Comparison of ENCODE assay signal across 19 cellular contexts in the genomic region with DNA sequence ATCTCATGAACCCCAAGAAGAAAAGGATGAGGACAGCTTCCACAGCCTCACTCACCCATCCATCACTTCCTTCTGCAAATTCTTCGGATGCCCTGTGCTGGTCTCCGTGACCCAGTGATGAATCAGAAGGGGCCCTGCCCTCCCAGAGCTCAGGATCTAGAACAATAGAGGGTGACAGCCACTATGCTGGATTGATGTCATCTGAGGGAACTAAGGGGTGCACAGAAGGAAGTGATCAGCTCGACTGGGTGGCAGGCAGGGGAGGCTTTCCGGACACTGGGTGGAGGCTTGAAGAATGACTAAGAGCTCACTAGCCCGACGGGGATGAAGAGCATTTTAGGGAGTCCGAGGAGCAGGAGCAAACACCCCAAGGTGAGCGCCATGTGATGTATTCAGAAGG. TPM values are rescaled to one million over a fixed set of nuclear protein-coding genes. Genes with fewer than 3 reads are reported as not detected.
DNase-seq lines count a peak whose midpoint lies in the region; FAIRE-seq and TF ChIP-seq lines count a peak whose summit lies in the region.
"Had no signal": no experiment of that assay in that cellular context is flagged by ENCODE, and none has a peak within 500 bp of the region (broad histone marks: within the 10 kb centered on the region; RNA-seq: fewer than 3 reads in every experiment).

No MANE protein-coding gene starts in this region.

- peak overlapping the region; percentile 77 for H3K27ac Mint-ChIP-seq in mesothelial cell of epicardium
- H3K27ac Mint-ChIP-seq: IgD-negative memory B cell had no signal

- H3K4me3 ChIP-seq in bronchial epithelial cell (ENCODE audit: low read depth, low read length) (no peak overlapping the region), H7 (ENCODE audit: insufficient read depth, low read depth, low read length) (no peak overlapping the region)
- H3K4me3 ChIP-seq: coronary artery, gastroesophageal sphincter, sigmoid colon had no signal

- H3K4me1 Mint-ChIP-seq in mesothelial cell of epicardium: peaks cover 23% of the 10 kb centered on the region

- no peaks in the 10 kb centered on the region for H3K36me3 Mint-ChIP-seq in mesothelial cell of epicardium
- H3K36me3 Mint-ChIP-seq: activated naive CD4-positive, alpha-beta T cell treated with anti-CD3 and anti-CD28 coated beads, Interleukin-2, amount 50 U/mL, for 72 hours; IgD-negative memory B cell had no signal

- no peak for TF ChIP-seq EP300 in Ishikawa (IDR thresholded peaks at IDR 0.05; ENCODE audit: borderline replicate concordance)

- no peaks in the 10 kb centered on the region for H3K27me3 ChIP-seq in bronchial epithelial cell (ENCODE audit: control insufficient read depth, insufficient read depth, low read length)
- no peaks in the 10 kb centered on the region for H3K27me3 ChIP-seq in H7 (ENCODE audit: control insufficient read depth, insufficient read depth, low read length)

- DNase-seq in bronchial epithelial cell (ENCODE audit: low read depth) (peak; percentile 61), mesothelial cell of epicardium (ENCODE audit: low spot score in 2 of 2, unreplicated experiment in 2 of 2) (no peak), KG1 (lab: John Stamatoyannopoulos, UW) (no peak), cortex of kidney (lab: John Stamatoyannopoulos, UW) (no peak), H7 (no peak), NCI-H1694 treated with DMSO at 0.1 percent for 48 hours (lab: John Stamatoyannopoulos, UW) (no peak)
- DNase-seq: activated CD8-positive, alpha-beta memory T cell treated with anti-CD3 and anti-CD28 coated beads, Interleukin-2, amount 50 U/mL, for 4 hours; NCI-H2029; NCI-H774; sigmoid colon; stimulated activated naive CD8-positive, alpha-beta T cell treated with anti-CD3 and anti-CD28 coated beads, Interleukin-15, Interleukin-2, amounts not matched to agents 100 U/mL and 50 U/mL, for 24 hours; WERI-Rb-1 had no signal

- peak; percentile 70 for FAIRE-seq in bronchial epithelial cell (lab: Jason Lieb, UNC)
- FAIRE-seq: islet of Langerhans had no signal

- no peaks in the 10 kb centered on the region for H3K27me3 Mint-ChIP-seq in mesothelial cell of epicardium (ENCODE audit: low read depth)

- H3K36me3 ChIP-seq in bronchial epithelial cell (ENCODE audit: control insufficient read depth, insufficient read depth, low read length) (peaks cover 4% of the 10 kb centered on the region), H7 (replicated peaks; ENCODE audit: control insufficient read depth, insufficient read depth, low read length) (no peaks in the 10 kb centered on the region)
- H3K36me3 ChIP-seq: gastroesophageal sphincter, sigmoid colon, WERI-Rb-1 had no signal

- peaks cover 14% of the 10 kb centered on the region for H3K9me3 Mint-ChIP-seq in mesothelial cell of epicardium
- H3K9me3 Mint-ChIP-seq: activated naive CD4-positive, alpha-beta T cell treated with anti-CD3 and anti-CD28 coated beads, Interleukin-2, amount 50 U/mL, for 72 hours had no signal

- H3K27ac ChIP-seq in C4-2B: peak overlapping the region; percentile 42
- H3K27ac ChIP-seq: coronary artery, gastroesophageal sphincter, sigmoid colon, WERI-Rb-1 had no signal

- TF ChIP-seq CTCF in C4-2B (conservative IDR thresholded peaks at IDR 0.05): no peak
- no peak for TF ChIP-seq CTCF in bronchial epithelial cell (IDR thresholded peaks at IDR 0.05; ENCODE audit: insufficient read depth, low read length, severe bottlenecking)
- TF ChIP-seq CTCF in mesothelial cell of epicardium (IDR thresholded peaks at IDR 0.05; ENCODE audit: unreplicated experiment): no peak

- peak overlapping the region; percentile 51 for H3K4me3 Mint-ChIP-seq in mesothelial cell of epicardium

- no peak for TF ChIP-seq RAD21 in Ishikawa (IDR thresholded peaks at IDR 0.05; ENCODE audit: low read depth)

TF ChIP-seq in Ishikawa, 13 proteins besides CTCF, POLR2A, EP300 and RAD21:
- no peak for TF ChIP-seq USF1 (IDR thresholded peaks at IDR 0.05)
- TF ChIP-seq, protein P1, sequence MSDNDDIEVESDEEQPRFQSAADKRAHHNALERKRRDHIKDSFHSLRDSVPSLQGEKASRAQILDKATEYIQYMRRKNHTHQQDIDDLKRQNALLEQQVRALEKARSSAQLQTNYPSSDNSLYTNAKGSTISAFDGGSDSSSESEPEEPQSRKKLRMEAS (IDR thresholded peaks at IDR 0.05): no peak
- TF ChIP-seq TEAD4 (IDR thresholded peaks at IDR 0.05): peak; percentile 57

RNA-seq across cellular contexts. Expression of gene ZNF185, which starts 1.4 kb away (rescaled TPM):
- 93.5 and 264 TPM in 2 replicates for total RNA-seq in bronchial epithelial cell
- 31.8 to 35.3 TPM (median 32.8 TPM) in 3 replicates for total RNA-seq in mesothelial cell of epicardium
- total RNA-seq in H7 (2014; rRNA removed; shearing (Covaris generic)): 7.0 and 7.8 TPM in 2 replicates
